ENCODE assay signal across 17 cellular contexts in the genomic region with DNA sequence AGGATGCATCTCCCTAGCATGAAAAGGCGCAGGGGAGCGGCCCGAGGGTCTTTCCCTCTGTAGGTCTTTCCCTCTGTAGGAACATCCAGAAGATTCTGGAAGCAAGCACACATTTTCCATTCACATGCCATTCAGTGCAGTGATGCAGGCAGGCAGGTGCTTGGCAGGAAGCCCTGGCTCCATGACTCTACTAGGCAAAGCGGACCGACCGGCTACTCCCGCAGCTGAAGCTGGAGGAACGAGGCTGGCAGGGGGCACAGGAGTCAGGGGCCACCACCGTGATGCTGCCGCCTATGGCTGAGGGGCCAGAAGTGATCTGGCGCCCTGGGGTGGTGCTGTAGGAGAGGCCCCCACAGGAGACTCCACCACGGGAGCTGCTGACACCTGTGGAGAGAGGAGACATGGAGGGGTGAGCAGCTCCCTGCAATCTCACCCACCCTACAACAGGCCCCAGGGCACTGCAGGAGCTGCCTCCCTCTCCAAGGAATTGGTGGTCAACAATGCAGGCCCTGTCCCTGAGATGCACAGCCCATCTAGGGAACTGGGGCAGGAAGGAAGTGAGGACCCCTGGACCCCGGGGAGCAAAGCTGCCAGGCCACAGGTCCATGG. TPM values are rescaled to one million over a fixed set of nuclear protein-coding genes. Genes with fewer than 3 reads are reported as not detected.
DNase-seq lines count a peak whose midpoint lies in the region; ATAC-seq and TF ChIP-seq lines count a peak whose summit lies in the region.
"Had no signal": no experiment of that assay in that cellular context is flagged by ENCODE, and none has a peak within 500 bp of the region (broad histone marks: within the 10 kb centered on the region; RNA-seq: fewer than 3 reads in every experiment).

No MANE protein-coding gene starts in this region.

- H3K4me3 ChIP-seq in BLaER1, result no peak overlapping the region
- H3K4me3 ChIP-seq in BLaER1 treated with 17β-estradiol and CSF1 and Interleukin-3, amounts not matched to agents 10 nM and 100 nM, result no peak overlapping the region
- no peak overlapping the region for H3K4me3 ChIP-seq in epithelial cell of esophagus (ENCODE audit: low read length)
- no peak overlapping the region for H3K4me3 ChIP-seq in sigmoid colon
- H3K4me3 ChIP-seq: SJSA1 had no signal

- ATAC-seq in GM21447 (IDR thresholded peaks at IDR 0.05; ENCODE audit: unreplicated experiment), result no peak
- ATAC-seq: HepG2 had no signal

- intact Hi-C loops in sigmoid colon (cut with DNase I), result no loop called here

- H3K27ac ChIP-seq in BLaER1 (peak overlapping the region; percentile 6; the same call in 1 of the 2 replicates), sigmoid colon (no peak overlapping the region)
- H3K27ac ChIP-seq in BLaER1 treated with 17β-estradiol and CSF1 and Interleukin-3, amounts not matched to agents 10 nM and 100 nM, result no peak overlapping the region
- H3K27ac ChIP-seq: SJSA1 had no signal

- H3K4me2 ChIP-seq in BLaER1, result peak overlapping the region; percentile 65
- peak overlapping the region in 9 of 11 experiments; percentile 27 to 72 (median 54); a peak in 17 of 22 replicates for H3K4me2 ChIP-seq in BLaER1 treated with 17β-estradiol and CSF1 and Interleukin-3, amounts not matched to agents 10 nM and 100 nM

- in situ Hi-C loops in ACHN (cut with HindIII; ENCODE audit: low pct_ligation_motif_present, low pct_unique_long_range_greater_than_20kb, low sequenced_read_pairs), result loop anchor here (25.0 kb wide), 1 partner anchor 627 kb away; no protein-coding TSS in a partner anchor

- WGBS in sigmoid colon, 2 donors, result 80 to 89% methylated on average over 13 of the region's 13 CpGs

- H3K36me3 ChIP-seq in BLaER1 (no peaks in the 10 kb centered on the region), sigmoid colon (no peaks in the 10 kb centered on the region)
- H3K36me3 ChIP-seq in BLaER1 treated with 17β-estradiol and CSF1 and Interleukin-3, amounts not matched to agents 10 nM and 100 nM, result no peaks in the 10 kb centered on the region
- H3K36me3 ChIP-seq: SJSA1 had no signal

- DNase-seq in epithelial cell of esophagus (ENCODE audit: low read depth) (peak; percentile 52), sigmoid colon (peak; percentile 40), ACHN (no peak), GF-D8 (lab: John Stamatoyannopoulos, UW) (no peak)
- DNase-seq: C1 segment of cervical spinal cord, DMS153, EL, NCI-H1105 treated with DMSO at 0.1 percent for 48 hours, NCI-H187 treated with DMSO at 0.1 percent for 48 hours, NCI-H2171, NCI-H510A, NCI-H82 had no signal

- no peak for TF ChIP-seq CTCF in epithelial cell of esophagus (IDR thresholded peaks at IDR 0.05; ENCODE audit: insufficient read depth, low read depth, low read length, missing control alignments)
- TF ChIP-seq CTCF in sigmoid colon (IDR thresholded peaks at IDR 0.05), result no peak

- H3K4me1 ChIP-seq in BLaER1, result peaks cover 53% of the 10 kb centered on the region
- H3K4me1 ChIP-seq in BLaER1 treated with 17β-estradiol and CSF1 and Interleukin-3, amounts not matched to agents 10 nM and 100 nM, result peaks cover 9 to 55% (median 36%) of the 10 kb centered on the region in 10 experiments
- no peaks in the 10 kb centered on the region for H3K4me1 ChIP-seq in sigmoid colon
- H3K4me1 ChIP-seq: SJSA1 had no signal

- TF ChIP-seq EP300 in sigmoid colon (IDR thresholded peaks at IDR 0.05), result no peak

- H4K20me1 ChIP-seq in BLaER1, result no peaks in the 10 kb centered on the region
- H4K20me1 ChIP-seq in BLaER1 treated with 17β-estradiol and CSF1 and Interleukin-3, amounts not matched to agents 10 nM and 100 nM, result no peaks in the 10 kb centered on the region

- H3K9me3 ChIP-seq in BLaER1 (no peaks in the 10 kb centered on the region), sigmoid colon (no peaks in the 10 kb centered on the region)
- H3K9me3 ChIP-seq in BLaER1 treated with 17β-estradiol and CSF1 and Interleukin-3, amounts not matched to agents 10 nM and 100 nM (replicated peaks in 1 of 11), result 0 out of 22 replicates have a peak, but pooled peaks cover 0 to 6% (median 0%) of the 10 kb centered on the region in 11 experiments
- H3K9me3 ChIP-seq: SJSA1 had no signal

- H3K27me3 ChIP-seq in BLaER1 (no peaks in the 10 kb centered on the region), sigmoid colon (no peaks in the 10 kb centered on the region)
- no peaks in the 10 kb centered on the region for H3K27me3 ChIP-seq in BLaER1 treated with 17β-estradiol and CSF1 and Interleukin-3, amounts not matched to agents 10 nM and 100 nM
- H3K27me3 ChIP-seq: SJSA1 had no signal

- H3K9ac ChIP-seq in BLaER1, result no peak overlapping the region
- no peak overlapping the region for H3K9ac ChIP-seq in BLaER1 treated with 17β-estradiol and CSF1 and Interleukin-3, amounts not matched to agents 10 nM and 100 nM

- no peak for TF ChIP-seq POLR2A in sigmoid colon (IDR thresholded peaks at IDR 0.05)

RNA-seq across cellular contexts. Expression of gene KRT85, which starts 6.5 kb away (rescaled TPM):
- not detected for total RNA-seq in sigmoid colon
- polyA plus RNA-seq in sigmoid colon, result not detected
- total RNA-seq: HepG2, SJSA1 had no signal
- polyA plus RNA-seq: HepG2 had no signal

RNA-seq across cellular contexts. Expression of gene KRT84, which starts 24.7 kb away (rescaled TPM):
- not detected for total RNA-seq in sigmoid colon
- not detected for polyA plus RNA-seq in sigmoid colon
- total RNA-seq: HepG2, SJSA1 had no signal
- polyA plus RNA-seq: HepG2 had no signal

RNA-seq across cellular contexts. Expression of gene KRT83, which starts 39.6 kb away (rescaled TPM):
- total RNA-seq in sigmoid colon, result not detected
- polyA plus RNA-seq in sigmoid colon, result not detected
- total RNA-seq: HepG2, SJSA1 had no signal
- polyA plus RNA-seq: HepG2 had no signal

RNA-seq across cellular contexts. Expression of gene KRT82, which starts 45.4 kb away (rescaled TPM):
- not detected for total RNA-seq in sigmoid colon
- polyA plus RNA-seq in sigmoid colon, result under 1 TPM in 1 of 3 donors, not detected in 2; 0.03 TPM
- total RNA-seq: HepG2, SJSA1 had no signal
- polyA plus RNA-seq: HepG2 had no signal

Comparison
In these comparisons a context has a peak if more than half of its experiments do, and no peak if none do; other contexts are left out.
1. DNase-seq: peak in epithelial cell of esophagus (single experiment) and sigmoid colon (single experiment); none in ACHN (single experiment) and GF-D8 (single experiment).